ENCODE assay signal across 16 cellular contexts in genomic region chr11:130872513-130872912, GRCh38. TPM values are rescaled to one million over a fixed set of nuclear protein-coding genes. Genes with fewer than 3 reads are reported as not detected.
DNase-seq lines count a peak whose midpoint lies in the region; ATAC-seq and TF ChIP-seq lines count a peak whose summit lies in the region.
"Had no signal": no experiment of that assay in that cellular context is flagged by ENCODE, and none has a peak within 500 bp of the region (broad histone marks: within the 10 kb centered on the region; RNA-seq: fewer than 3 reads in every experiment).

No MANE protein-coding gene starts in this region.

- peak overlapping the region in 1 of 3 experiments; percentile 26; a peak in 1 of 7 replicates for H3K27ac Mint-ChIP-seq in H9
- H3K27ac Mint-ChIP-seq: CD4-positive, alpha-beta T cell; GM23338; mesothelial cell of epicardium; type B pancreatic cell had no signal

- no peak overlapping the region for H3K56ac ChIP-seq in H9 (ENCODE audit: insufficient read length, low read depth, low read length)

- no peak overlapping the region for H3K14ac ChIP-seq in H9 (ENCODE audit: insufficient read depth, low read length)

- no peak overlapping the region for H2BK15ac ChIP-seq in H9 (ENCODE audit: low read depth, low read length)

- H3K4me2 ChIP-seq in H9 (ENCODE audit: insufficient read depth, insufficient read length, low read length): no peak overlapping the region
- H3K4me2 ChIP-seq: GM23338 had no signal

- no peaks in the 10 kb centered on the region for H3K4me1 ChIP-seq in H9 (ENCODE audit: insufficient read depth, low read length)
- H3K4me1 ChIP-seq in colonic mucosa: no peaks in the 10 kb centered on the region
- peaks cover 0 to 14% of the 10 kb centered on the region in 2 donors for H3K4me1 ChIP-seq in lung (ENCODE audit: control insufficient read depth in 2 of 2, insufficient read depth in 2 of 2, low read length in 2 of 2)
- H3K4me1 ChIP-seq in subcutaneous abdominal adipose tissue (ENCODE audit: control insufficient read depth in 5 of 5, insufficient read depth in 5 of 5, low read length in 5 of 5): peaks cover 2 to 21% (median 12%) of the 10 kb centered on the region in 5 donors
- no peaks in the 10 kb centered on the region for H3K4me1 ChIP-seq in A673 (ENCODE audit: insufficient read depth, low read length, poor library complexity, severe bottlenecking)
- H3K4me1 ChIP-seq: Peyer's patch had no signal

- H3K4me3 ChIP-seq in colonic mucosa (no peak overlapping the region), lung (no peak overlapping the region), subcutaneous abdominal adipose tissue (ENCODE audit: low read depth in 1 of 5, low read length in 5 of 5) (no peak overlapping the region), A673 (ENCODE audit: low read depth, low read length, poor library complexity, severe bottlenecking) (no peak overlapping the region)
- H3K4me3 ChIP-seq: GM23338, Peyer's patch had no signal

- H3K79me2 ChIP-seq in H9 (ENCODE audit: insufficient read depth, low read length): no peaks in the 10 kb centered on the region

- no peak overlapping the region for H3K18ac ChIP-seq in H9 (ENCODE audit: insufficient read length, low read depth, low read length)

- H3K23me2 ChIP-seq in H9 (ENCODE audit: insufficient read length, low read depth, low read length, poor library complexity, severe bottlenecking): peaks cover 3% of the 10 kb centered on the region

- BruUV-seq in A673 (replicated peaks; lab: Mats Ljungman, UMichigan): no TSS peak

- H3K27me3 Mint-ChIP-seq in H9 (ENCODE audit: low read depth): no peaks in the 10 kb centered on the region
- H3K27me3 Mint-ChIP-seq: CD4-positive, alpha-beta T cell; type B pancreatic cell had no signal

- H3K9me3 ChIP-seq in H9 (ENCODE audit: control insufficient read depth, low read depth, low read length) (no peaks in the 10 kb centered on the region), colonic mucosa (no peaks in the 10 kb centered on the region), lung (ENCODE audit: control insufficient read depth in 2 of 2, insufficient read depth in 1 of 2, low read length in 1 of 2) (peaks cover 0 to 1% of the 10 kb centered on the region in 2 donors), subcutaneous abdominal adipose tissue (ENCODE audit: control insufficient read depth in 5 of 5, low read length in 5 of 5) (no peaks in the 10 kb centered on the region), A673 (ENCODE audit: low read depth, low read length, poor library complexity, severe bottlenecking) (no peaks in the 10 kb centered on the region)
- H3K9me3 ChIP-seq: neutrophil, Peyer's patch had no signal

- no peak overlapping the region for H2AK5ac ChIP-seq in H9 (ENCODE audit: insufficient read length, low read length)

- H3K4ac ChIP-seq in H9 (ENCODE audit: low read depth, low read length): no peak overlapping the region

- H2BK120ac ChIP-seq in H9 (ENCODE audit: low read depth, low read length, poor library complexity, severe bottlenecking): no peak overlapping the region

- H3K9me3 Mint-ChIP-seq in H9: no peaks in the 10 kb centered on the region
- H3K9me3 Mint-ChIP-seq: CD4-positive, alpha-beta T cell; GM23338; mesothelial cell of epicardium; type B pancreatic cell had no signal

- POLR2A ChIA-PET in A673 (lab: Charles Lee; ENCODE audit: low non-redundant PET): no interaction called here

- H4K91ac ChIP-seq in H9 (ENCODE audit: insufficient read length, low read depth, low read length): no peak overlapping the region

- ATAC-seq in lung (ENCODE audit: insufficient read depth, low FRiP score) (no peak), HG03565 (IDR thresholded peaks at IDR 0.05; ENCODE audit: unreplicated experiment) (no peak), HG03469 (IDR thresholded peaks at IDR 0.05; ENCODE audit: unreplicated experiment) (no peak)
- ATAC-seq: GM23338 had no signal

- H4K20me1 ChIP-seq in H9 (ENCODE audit: control insufficient read depth, insufficient read depth, insufficient read length): no peaks in the 10 kb centered on the region

- WGBS in H9 (ENCODE audit: extremely low coverage, insufficient read length, low lambda C conversion rate): no CpG with 5 or more reads among the region's 6 CpGs
- 85 to 91% methylated on average over 6 of the region's 6 CpGs for WGBS in lung, 2 donors

- no peak overlapping the region for H2BK12ac ChIP-seq in H9 (ENCODE audit: insufficient read length, low read depth, low read length)

- no peaks in the 10 kb centered on the region for H3K79me1 ChIP-seq in H9 (ENCODE audit: insufficient read depth, low read depth, low read length, poor library complexity, severe bottlenecking)

- H3K23ac ChIP-seq in H9 (ENCODE audit: insufficient read length, low read depth, low read length): no peak overlapping the region

- H2BK20ac ChIP-seq in H9 (ENCODE audit: low read depth, low read length, poor library complexity, severe bottlenecking): no peak overlapping the region

- H4K5ac ChIP-seq in H9 (ENCODE audit: insufficient read length, low read depth, low read length): no peak overlapping the region

- H3T11ph ChIP-seq in H9 (ENCODE audit: low read length): no peak overlapping the region

- no peak overlapping the region for H2BK5ac ChIP-seq in H9 (ENCODE audit: insufficient read length, low read length)

- no peak overlapping the region for H3K4me3 Mint-ChIP-seq in H9
- H3K4me3 Mint-ChIP-seq: CD4-positive, alpha-beta T cell; GM23338; mesothelial cell of epicardium; type B pancreatic cell had no signal

- peaks cover 1 to 42% (median 7%) of the 10 kb centered on the region in 3 experiments; a peak in 5 of 7 replicates for H3K36me3 Mint-ChIP-seq in H9 (ENCODE audit: insufficient read depth in 1 of 3, low read depth in 3 of 3)

- no peak overlapping the region for H2AFZ ChIP-seq in H9 (ENCODE audit: low read length)
- H2AFZ ChIP-seq: GM23338 had no signal

- H3K4me1 Mint-ChIP-seq in H9: no peaks in the 10 kb centered on the region
- H3K4me1 Mint-ChIP-seq: mesothelial cell of epicardium had no signal

- H3K27me3 ChIP-seq in H9 (ENCODE audit: insufficient read depth, low read length): no peaks in the 10 kb centered on the region
- no peaks in the 10 kb centered on the region for H3K27me3 ChIP-seq in colonic mucosa
- H3K27me3 ChIP-seq in lung (ENCODE audit: control insufficient read depth, insufficient read depth): no peaks in the 10 kb centered on the region
- no peaks in the 10 kb centered on the region for H3K27me3 ChIP-seq in subcutaneous abdominal adipose tissue (ENCODE audit: control insufficient read depth in 5 of 5, insufficient read depth in 4 of 5, low read length in 5 of 5)
- H3K27me3 ChIP-seq in A673 (replicated peaks; ENCODE audit: insufficient read depth, low read depth, low read length, poor library complexity): no peaks in the 10 kb centered on the region
- H3K27me3 ChIP-seq: neutrophil, Peyer's patch had no signal

- H4K8ac ChIP-seq in H9 (replicated peaks; ENCODE audit: insufficient read length, low read depth, low read length): no peak overlapping the region

- CTCF ChIA-PET in A673 (lab: Charles Lee): no interaction called here

- TF ChIP-seq CTCF in H9 (conservative IDR thresholded peaks at IDR 0.05) (no peak), colonic mucosa (IDR thresholded peaks at IDR 0.05) (no peak), lung (IDR thresholded peaks at IDR 0.05; ENCODE audit: control extremely low read depth, extremely low read depth) (no peak), A673 (conservative IDR thresholded peaks at IDR 0.05; ENCODE audit: low read depth, low read length) (no peak)

- peak overlapping the region; percentile 4 for H3K9ac ChIP-seq in H9 (ENCODE audit: extremely low read depth, insufficient read length, low read length)
- no peak overlapping the region for H3K9ac ChIP-seq in colonic mucosa (ENCODE audit: low read depth in 2 of 2, low read length in 2 of 2)
- peak overlapping the region in 1 of 5 donors; percentile 7 for H3K9ac ChIP-seq in subcutaneous abdominal adipose tissue (ENCODE audit: low read length in 5 of 5)

- no peak overlapping the region for H3K27ac ChIP-seq in H9 (ENCODE audit: insufficient read length, low read depth, low read length)
- H3K27ac ChIP-seq in colonic mucosa: peak overlapping the region; percentile 22
- H3K27ac ChIP-seq in lung (ENCODE audit: low read depth in 1 of 2, low read length in 1 of 2): peak overlapping the region; percentile 23 to 79
- peak overlapping the region; percentile 52 for H3K27ac ChIP-seq in subcutaneous abdominal adipose tissue (ENCODE audit: low read depth, low read length)
- H3K27ac ChIP-seq in A673 (ENCODE audit: low read depth, low read length, poor library complexity, severe bottlenecking): no peak overlapping the region
- H3K27ac ChIP-seq: neutrophil, Peyer's patch had no signal

- no peak for DNase-seq in H9
- no peak for DNase-seq in colonic mucosa
- DNase-seq in lung (ENCODE audit: low spot score): no peak
- no peak for DNase-seq in NCI-H2081 (lab: John Stamatoyannopoulos, UW)
- no peak for DNase-seq in A673 (ENCODE audit: low spot score)
- DNase-seq: activated CD4-positive, alpha-beta T cell treated with anti-CD3 and anti-CD28 coated beads for 48 hours; CD4-positive, alpha-beta T cell; KBM-7; Peyer's patch had no signal

- H3K36me3 ChIP-seq in colonic mucosa (no peaks in the 10 kb centered on the region), lung (ENCODE audit: control insufficient read depth in 2 of 2, insufficient read depth in 2 of 2, low read length in 2 of 2) (peaks cover 15 to 26% of the 10 kb centered on the region in 2 donors), subcutaneous abdominal adipose tissue (ENCODE audit: control insufficient read depth in 5 of 5, insufficient read depth in 5 of 5, low read length in 5 of 5) (peaks cover 33 to 62% (median 45%) of the 10 kb centered on the region in 5 donors), A673 (ENCODE audit: insufficient read depth, low read length, poor library complexity, severe bottlenecking) (peaks cover 13% of the 10 kb centered on the region)

- intact Hi-C loops in colonic mucosa (cut with DNase I) (no loop called here), A673 (cut with micrococcal nuclease; ENCODE audit: unreplicated experiment) (no loop called here)

RNA-seq across cellular contexts. Expression of gene SNX19, which starts 43.8 kb away (rescaled TPM):
- 32.9 and 34.4 TPM in 2 replicates for total RNA-seq in H9 (2021)
- total RNA-seq in colonic mucosa: 10 to 100 TPM; 43.4 to 57.4 TPM
- 10 to 100 TPM; 57.4 to 64.3 TPM for total RNA-seq in lung
- 10 to 100 TPM; 13.9 to 27.8 TPM for polyA plus RNA-seq in lung
- 51.9 and 52.5 TPM in 2 replicates for total RNA-seq in A673 (2021)

Comparison
In these comparisons a context has a peak if more than half of its experiments do, and no peak if none do; other contexts are left out.
1. H3K27ac ChIP-seq: peak in colonic mucosa (single experiment), lung (2 of 2) and subcutaneous abdominal adipose tissue (single experiment); none in H9 (single experiment) and A673 (single experiment).